ENCODE assay signal across 8 cellular contexts in the genomic region with DNA sequence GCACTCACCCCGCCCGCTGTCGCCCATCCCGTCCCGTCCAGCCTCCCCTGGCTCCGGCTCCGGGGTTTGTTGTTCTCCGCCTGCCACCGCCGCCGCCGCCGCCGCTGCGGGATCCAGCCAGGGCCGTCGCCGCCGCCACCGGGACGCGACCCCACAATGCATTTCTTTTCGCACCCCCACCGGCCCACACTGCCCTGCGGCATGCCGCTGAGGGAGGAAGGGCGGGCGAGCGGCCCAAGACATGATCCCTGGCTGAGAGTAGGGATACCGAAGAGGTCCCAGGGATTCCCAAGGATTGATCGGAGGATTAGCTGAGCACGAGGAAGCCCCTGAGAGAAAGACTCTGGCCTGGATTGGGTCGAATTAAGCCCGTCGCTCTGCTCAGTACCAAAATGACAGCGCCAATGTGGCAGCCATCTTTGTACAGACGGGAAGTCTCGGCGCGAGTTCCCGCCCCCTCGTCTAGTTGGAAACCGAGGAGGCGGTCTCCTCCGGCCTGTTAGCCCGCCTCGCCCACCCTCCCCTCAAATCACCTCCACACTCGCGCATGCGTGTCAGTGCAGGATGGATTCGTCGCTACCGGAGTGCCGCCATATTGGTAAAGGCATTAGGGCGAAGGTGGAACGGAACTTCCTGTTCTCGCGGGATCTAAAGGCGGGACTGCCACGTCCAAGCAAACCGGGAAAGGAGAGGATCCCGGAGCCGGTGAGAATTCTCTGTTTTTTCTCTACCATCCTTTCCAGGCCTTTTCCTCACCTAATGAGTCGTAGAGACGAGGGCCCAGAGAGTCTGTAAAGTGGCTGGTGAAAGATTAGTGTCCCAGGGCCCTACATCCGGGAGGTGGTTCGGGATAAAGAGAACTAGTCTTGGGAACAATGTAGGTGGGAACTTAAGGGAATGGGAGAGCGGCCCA. TPM values are rescaled to one million over a fixed set of nuclear protein-coding genes. Genes with fewer than 3 reads are reported as not detected.
A peak's percentile ranks its signal among the peaks of the same experiment; 100 is the strongest.
DNase-seq lines count a peak whose midpoint lies in the region; ATAC-seq and TF ChIP-seq lines count a peak whose summit lies in the region.

TSS of gene RXRB (minus strand) at position 432 of the 913 bp plus-strand sequence. CDS start at position 243, 189 bp downstream.
A gene with protein sequence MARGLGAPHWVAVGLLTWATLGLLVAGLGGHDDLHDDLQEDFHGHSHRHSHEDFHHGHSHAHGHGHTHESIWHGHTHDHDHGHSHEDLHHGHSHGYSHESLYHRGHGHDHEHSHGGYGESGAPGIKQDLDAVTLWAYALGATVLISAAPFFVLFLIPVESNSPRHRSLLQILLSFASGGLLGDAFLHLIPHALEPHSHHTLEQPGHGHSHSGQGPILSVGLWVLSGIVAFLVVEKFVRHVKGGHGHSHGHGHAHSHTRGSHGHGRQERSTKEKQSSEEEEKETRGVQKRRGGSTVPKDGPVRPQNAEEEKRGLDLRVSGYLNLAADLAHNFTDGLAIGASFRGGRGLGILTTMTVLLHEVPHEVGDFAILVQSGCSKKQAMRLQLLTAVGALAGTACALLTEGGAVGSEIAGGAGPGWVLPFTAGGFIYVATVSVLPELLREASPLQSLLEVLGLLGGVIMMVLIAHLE (plus strand): TSS at position 634 of the 913 bp plus-strand sequence. CDS start 379 bp downstream, outside the sequence.

- CTCF ChIA-PET in AG04450 (lab: Charles Lee) = no interaction called here

- peak within 1 kb of the TSS; percentile 99 for H3K4me3 Mint-ChIP-seq in central memory CD8-positive, alpha-beta T cell

- H3K27ac ChIP-seq in AG04450 (ENCODE audit: low read depth, low read length) (peak within 1 kb of the TSS; percentile 94), spleen (peak within 1 kb of the TSS; percentile 87 to 99 (median 98))

- DNase-seq in AG04450 (ENCODE audit: low read depth, low spot score) (peak; percentile 98), NCI-H460 (ENCODE audit: extremely low read depth, low read depth) (peak; percentile 98), inferior parietal cortex (ENCODE audit: extremely low spot score) (peak; percentile 100), spleen (peak; percentile 99)
- peak; percentile 90 to 97 for DNase-seq in central memory CD8-positive, alpha-beta T cell (ENCODE audit: low spot score in 2 of 2)

- POLR2A ChIA-PET in AG04450 (lab: Yijun Ruan, JAX) = interaction anchor here (0.7 to 1.2 kb wide), 4 partner anchors 8 to 947 kb away, joined by 3 to 9 read pairs (median 6); partner anchors contain the start of gene RING1

- 0 to 1% (median 0%) methylated on average over 35 to 68 of the region's 68 CpGs for WGBS in spleen, 5 donors

- H3K36me3 Mint-ChIP-seq in central memory CD8-positive, alpha-beta T cell (ENCODE audit: insufficient read depth) = peaks cover 44% of the 10 kb centered on the region

- intact Hi-C loops in spleen (cut with DNase I; ENCODE audit: low total_unique reads) = no loop called here

- TF ChIP-seq CTCF in AG04450 (IDR thresholded peaks at IDR 0.05; ENCODE audit: low read depth, low read length) = no peak
- peak in 4 of 11 experiments; percentile 11 to 30 (median 21) for TF ChIP-seq CTCF in spleen (IDR thresholded peaks at IDR 0.05 in 8 of 11, conservative IDR thresholded peaks at IDR 0.05 in 3 of 11)

- peaks cover 34 to 86% (median 70%) of the 10 kb centered on the region in 6 donors for H3K4me1 ChIP-seq in spleen

- H3K36me3 ChIP-seq in spleen = peaks cover 0 to 56% (median 39%) of the 10 kb centered on the region in 6 donors

- no peaks in the 10 kb centered on the region for H3K27me3 Mint-ChIP-seq in central memory CD8-positive, alpha-beta T cell

- H3K9me3 ChIP-seq in AG04450 (ENCODE audit: control insufficient read depth, insufficient read depth, low read length) (peaks cover 3% of the 10 kb centered on the region; the same call in 1 of the 2 replicates), spleen (no peaks in the 10 kb centered on the region)

- peak; percentile 46 for ATAC-seq in GM19023 (IDR thresholded peaks at IDR 0.05; ENCODE audit: unreplicated experiment)
- peak; percentile 69 for ATAC-seq in HG03354 (IDR thresholded peaks at IDR 0.05; ENCODE audit: poor library complexity, severe bottlenecking, unreplicated experiment)
- peak; percentile 62 to 67 for ATAC-seq in activated CD4-positive, CD25-positive, alpha-beta regulatory T cell treated with anti-CD3 and anti-CD28 coated beads, Interleukin-2, amount 50 U/mL, for 24 hours
- ATAC-seq in central memory CD8-positive, alpha-beta T cell (replicated peaks; ENCODE audit: extremely low read depth, poor library complexity, severe bottlenecking) = peak; percentile 80

- H3K4me3 ChIP-seq in AG04450 (ENCODE audit: low read depth, low read length) = peak within 1 kb of the TSS; percentile 95
- peak within 1 kb of the TSS; percentile 48 to 99 (median 87) for H3K4me3 ChIP-seq in spleen

- H3K27me3 ChIP-seq in AG04450 (ENCODE audit: control insufficient read depth, insufficient read depth, low read length) (no peaks in the 10 kb centered on the region), spleen (replicated peaks in 1 of 7) (no peaks in the 10 kb centered on the region)

- peak within 1 kb of the TSS; percentile 99 for H3K27ac Mint-ChIP-seq in central memory CD8-positive, alpha-beta T cell (ENCODE audit: low read depth)

- TF ChIP-seq POLR2A in spleen (IDR thresholded peaks at IDR 0.05) = peak; percentile 20 to 64 (median 35)

- H3K4me1 Mint-ChIP-seq in central memory CD8-positive, alpha-beta T cell = peaks cover 71% of the 10 kb centered on the region

- no peaks in the 10 kb centered on the region for H3K9me3 Mint-ChIP-seq in central memory CD8-positive, alpha-beta T cell

RNA-seq across cellular contexts. Expression of gene RXRB, which starts in this region (rescaled TPM):
- 38.5 and 44.1 TPM in 2 replicates for polyA plus RNA-seq in AG04450 (2011; rRNA removed)
- 42.7 and 51.4 TPM in 2 replicates for polyA minus RNA-seq in AG04450 (2011; rRNA and poly(A)+ RNA removed)
- total RNA-seq in NCI-H460 (2014; rRNA removed; shearing (Covaris generic)) = 13.7 and 14.0 TPM in 2 replicates
- polyA plus RNA-seq in NCI-H460 (2014; cell fraction: nucleus; rRNA removed) = 26.5 and 32.4 TPM in 2 replicates
- total RNA-seq in spleen = 10 to 100 TPM; 30.9 to 66.8 (median 54.2) TPM
- 10 to 100 TPM; 29.1 to 72.4 (median 53.0) TPM for polyA plus RNA-seq in spleen

RNA-seq across cellular contexts. Expression of the second gene that starts in this region (rescaled TPM):
- polyA plus RNA-seq in AG04450 (2011; rRNA removed) (129 and 150 TPM in 2 replicates), spleen (10 to 100 TPM; 28.8 to 42.3 (median 33.8) TPM)
- 87.7 and 101 TPM in 2 replicates for polyA minus RNA-seq in AG04450 (2011; rRNA and poly(A)+ RNA removed)
- 37.8 and 44.8 TPM in 2 replicates for total RNA-seq in NCI-H460 (2014; rRNA removed; shearing (Covaris generic))
- 61.0 and 64.8 TPM in 2 replicates for polyA plus RNA-seq in NCI-H460 (2014; cell fraction: nucleus; rRNA removed)
- total RNA-seq in spleen = 10 to 100 TPM; 42.8 to 58.7 (median 48.8) TPM

Comparison
In these comparisons a context has a peak if more than half of its experiments do, and no peak if none do; other contexts are left out.
1. Peak in every context shown above with its lines: DNase-seq, ATAC-seq, H3K4me3 ChIP-seq and H3K27ac ChIP-seq.